In the genomic region with DNA sequence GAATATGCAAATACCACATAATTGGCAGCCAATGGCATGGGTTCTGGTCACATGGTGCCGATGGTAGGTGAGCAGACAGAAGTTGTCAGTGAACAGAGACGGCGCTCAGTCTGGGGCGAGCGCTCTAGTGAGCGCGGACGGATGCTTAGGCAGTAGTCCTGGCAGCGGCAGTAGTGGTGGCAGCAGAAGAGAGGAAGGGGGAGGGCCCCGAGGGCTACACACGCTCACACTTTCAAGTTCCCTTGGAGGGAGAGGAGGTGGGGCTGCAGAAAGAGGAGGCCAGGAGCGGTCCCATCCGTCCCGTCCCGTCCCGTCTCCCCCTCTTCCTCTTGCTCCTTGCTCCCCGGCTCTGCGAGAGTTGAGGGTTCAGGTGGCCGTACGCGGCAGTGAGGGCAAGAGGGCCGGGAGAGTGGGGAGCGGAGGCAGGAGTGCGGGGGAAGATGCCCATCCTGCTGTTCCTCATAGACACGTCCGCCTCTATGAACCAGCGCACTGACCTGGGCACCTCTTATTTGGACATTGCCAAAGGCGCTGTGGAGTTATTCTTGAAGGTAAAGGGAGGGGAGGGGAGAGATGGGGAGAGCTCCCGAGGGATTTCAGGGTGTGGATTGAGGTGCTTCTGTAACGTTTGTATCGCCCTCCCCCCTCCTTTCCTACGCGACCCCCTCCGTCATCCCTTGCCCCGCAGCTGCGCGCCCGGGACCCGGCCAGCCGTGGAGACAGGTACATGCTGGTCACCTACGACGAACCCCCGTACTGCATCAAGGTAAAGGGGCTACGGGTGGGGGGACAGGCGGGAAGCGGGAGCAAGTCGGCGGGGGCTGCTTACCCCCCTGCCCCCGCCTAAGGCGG, we compare ENCODE assay signal across 8 cellular contexts. TPM values are rescaled to one million over a fixed set of nuclear protein-coding genes. Genes with fewer than 3 reads are reported as not detected.
DNase-seq lines count a peak whose midpoint lies in the region; ATAC-seq and TF ChIP-seq lines count a peak whose summit lies in the region.

Gene INTS6L, plus strand, starts transcription at position 108 of the 852 bp plus-strand sequence. Its CDS starts 333 bp downstream, at position 441.

- DNase-seq in CMK (ENCODE audit: low read depth) (peak; percentile 85), HL-60 (ENCODE audit: low read depth in 1 of 2, low spot score in 1 of 2) (peak; percentile 80 to 93), Peyer's patch (peak; percentile 85 to 97 (median 94)), myocyte (ENCODE audit: low read depth) (peak; percentile 84)
- DNase-seq in activated T-cell treated with anti-CD3 and anti-CD28 coated beads, Interleukin-2, amount 50 U/mL, for 4 hours: peak; percentile 76
- DNase-seq in stimulated activated CD8-positive, alpha-beta memory T cell treated with anti-CD3 and anti-CD28 coated beads, Interleukin-7, amount 100 ng/mL, for 4 hours (ENCODE audit: low read depth in 2 of 2): peak; percentile 75 to 76

- no peaks in the 10 kb centered on the region for H3K27me3 Mint-ChIP-seq in activated T-cell treated with anti-CD3 and anti-CD28 coated beads, Interleukin-2, amount 50 U/mL, for 4 hours (ENCODE audit: low read depth)

- no peaks in the 10 kb centered on the region for H3K9me3 Mint-ChIP-seq in activated T-cell treated with anti-CD3 and anti-CD28 coated beads, Interleukin-2, amount 50 U/mL, for 4 hours

- TF ChIP-seq POLR2A in Peyer's patch (IDR thresholded peaks at IDR 0.05): peak; percentile 95 to 98

- H3K9me3 ChIP-seq in Peyer's patch: no peaks in the 10 kb centered on the region

- ATAC-seq in GM19463 (IDR thresholded peaks at IDR 0.05; ENCODE audit: unreplicated experiment) (peak; percentile 72), esophagus mucosa (peak; percentile 94)
- peak; percentile 78 to 80 for ATAC-seq in activated T-cell treated with anti-CD3 and anti-CD28 coated beads, Interleukin-2, amount 50 U/mL, for 4 hours

- no peaks in the 10 kb centered on the region for H3K36me3 ChIP-seq in Peyer's patch

- H3K4me3 Mint-ChIP-seq in activated T-cell treated with anti-CD3 and anti-CD28 coated beads, Interleukin-2, amount 50 U/mL, for 4 hours: peak within 1 kb of the TSS; percentile 97

- peaks cover 40% of the 10 kb centered on the region for H3K4me1 Mint-ChIP-seq in activated T-cell treated with anti-CD3 and anti-CD28 coated beads, Interleukin-2, amount 50 U/mL, for 4 hours (ENCODE audit: low read depth)

- no peaks in the 10 kb centered on the region for H3K4me1 ChIP-seq in Peyer's patch

- peak within 1 kb of the TSS; percentile 90 for H3K27ac ChIP-seq in HL-60 (replicated peaks)
- peak within 1 kb of the TSS; percentile 90 to 98 (median 97) for H3K27ac ChIP-seq in Peyer's patch

- no peaks in the 10 kb centered on the region for H3K36me3 Mint-ChIP-seq in activated T-cell treated with anti-CD3 and anti-CD28 coated beads, Interleukin-2, amount 50 U/mL, for 4 hours (ENCODE audit: insufficient read depth)

- no peaks in the 10 kb centered on the region for H3K27me3 ChIP-seq in HL-60 (ENCODE audit: insufficient read depth, poor library complexity, severe bottlenecking)
- no peaks in the 10 kb centered on the region for H3K27me3 ChIP-seq in Peyer's patch

- peak within 1 kb of the TSS; percentile 69 for H3K4me3 ChIP-seq in HL-60 (replicated peaks; ENCODE audit: insufficient read depth, low read length)
- H3K4me3 ChIP-seq in Peyer's patch: peak within 1 kb of the TSS; percentile 65 to 93 (median 76)

- TF ChIP-seq CTCF in HL-60 (IDR thresholded peaks at IDR 0.05; ENCODE audit: insufficient read depth, low read length): no peak
- no peak for TF ChIP-seq CTCF in Peyer's patch (IDR thresholded peaks at IDR 0.05)

RNA-seq across cellular contexts. Expression of gene INTS6L, which starts in this region (rescaled TPM):
- total RNA-seq in Peyer's patch: 10 to 100 TPM in 3 of 4 donors, 1 to 10 TPM in 1; 8.2 to 71.8 (median 11.4) TPM
- total RNA-seq in activated T-cell treated with anti-CD3 and anti-CD28 coated beads, Interleukin-2, amount 50 U/mL, for 4 hours: 10 to 100 TPM; 12.1 to 14.9 (median 14.8) TPM
- total RNA-seq in esophagus mucosa: 5.3 TPM
- total RNA-seq in myocyte: 5.0 and 6.8 TPM in 2 replicates
- polyA plus RNA-seq in myocyte (2012): 2.1 TPM

Comparison
In these comparisons a context has a peak if more than half of its experiments do, and no peak if none do; other contexts are left out.
1. Peak in every context shown above with its lines: DNase-seq, ATAC-seq, H3K4me3 ChIP-seq and H3K27ac ChIP-seq.